Comparison of ENCODE assay signal across 1 cellular context in the genomic region with DNA sequence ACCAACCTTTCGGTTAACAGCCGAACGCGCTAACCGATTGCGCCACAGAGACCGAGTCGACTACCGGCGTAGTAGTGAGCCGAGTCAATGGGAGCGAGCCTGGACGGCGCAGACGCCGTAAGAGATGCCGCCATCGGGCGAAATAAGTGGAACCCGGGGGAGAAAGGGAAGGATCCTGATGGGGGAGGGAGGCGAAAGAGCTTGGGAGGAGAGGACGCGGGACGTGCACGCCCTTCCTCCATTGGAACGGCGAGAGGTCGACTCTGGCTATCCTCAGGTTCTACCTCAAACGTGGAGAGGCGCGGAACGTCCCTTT.
TF ChIP-seq lines count a peak whose summit lies in the region.

No MANE protein-coding gene starts in this region.

TF ChIP-seq in HepG2, 621 proteins besides CTCF, POLR2A, EP300 and RAD21 (continued from another document and continues in another):
- no peak for TF ChIP-seq SOX6 (IDR thresholded peaks at IDR 0.05)
- TF ChIP-seq SOX6 (CRISPR knock-in tag; IDR thresholded peaks at IDR 0.05), result peak; percentile 55; the same call in 1 of the 2 replicates
- TF ChIP-seq, protein P1, sequence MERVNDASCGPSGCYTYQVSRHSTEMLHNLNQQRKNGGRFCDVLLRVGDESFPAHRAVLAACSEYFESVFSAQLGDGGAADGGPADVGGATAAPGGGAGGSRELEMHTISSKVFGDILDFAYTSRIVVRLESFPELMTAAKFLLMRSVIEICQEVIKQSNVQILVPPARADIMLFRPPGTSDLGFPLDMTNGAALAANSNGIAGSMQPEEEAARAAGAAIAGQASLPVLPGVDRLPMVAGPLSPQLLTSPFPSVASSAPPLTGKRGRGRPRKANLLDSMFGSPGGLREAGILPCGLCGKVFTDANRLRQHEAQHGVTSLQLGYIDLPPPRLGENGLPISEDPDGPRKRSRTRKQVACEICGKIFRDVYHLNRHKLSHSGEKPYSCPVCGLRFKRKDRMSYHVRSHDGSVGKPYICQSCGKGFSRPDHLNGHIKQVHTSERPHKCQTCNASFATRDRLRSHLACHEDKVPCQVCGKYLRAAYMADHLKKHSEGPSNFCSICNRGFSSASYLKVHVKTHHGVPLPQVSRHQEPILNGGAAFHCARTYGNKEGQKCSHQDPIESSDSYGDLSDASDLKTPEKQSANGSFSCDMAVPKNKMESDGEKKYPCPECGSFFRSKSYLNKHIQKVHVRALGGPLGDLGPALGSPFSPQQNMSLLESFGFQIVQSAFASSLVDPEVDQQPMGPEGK (CRISPR knock-in tag; IDR thresholded peaks at IDR 0.05), result peak; percentile 49; the same call in 1 of the 2 replicates
- no peak for TF ChIP-seq CHCHD3 (CRISPR knock-in tag; IDR thresholded peaks at IDR 0.05)
- TF ChIP-seq ZC3H13 (CRISPR knock-in tag; IDR thresholded peaks at IDR 0.05), result peak; percentile 77; the same call in 1 of the 2 replicates
- TF ChIP-seq FOXP1 (IDR thresholded peaks at IDR 0.05), result no peak
- no peak for TF ChIP-seq FOXP1 (CRISPR knock-in tag; IDR thresholded peaks at IDR 0.05)
- TF ChIP-seq, protein P2, sequence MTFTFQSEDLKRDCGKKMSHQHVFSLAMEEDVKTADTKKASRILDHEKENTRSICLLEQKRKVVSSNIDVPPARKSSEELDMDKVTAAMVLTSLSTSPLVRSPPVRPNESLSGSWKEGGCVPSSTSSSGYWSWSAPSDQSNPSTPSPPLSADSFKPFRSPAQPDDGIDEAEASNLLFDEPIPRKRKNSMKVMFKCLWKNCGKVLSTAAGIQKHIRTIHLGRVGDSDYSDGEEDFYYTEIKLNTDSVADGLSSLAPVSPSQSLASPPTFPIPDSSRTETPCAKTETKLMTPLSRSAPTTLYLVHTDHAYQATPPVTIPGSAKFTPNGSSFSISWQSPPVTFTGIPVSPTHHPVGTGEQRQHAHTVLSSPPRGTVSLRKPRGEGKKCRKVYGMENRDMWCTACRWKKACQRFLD (CRISPR knock-in tag; IDR thresholded peaks at IDR 0.05; ENCODE audit: borderline replicate concordance), result no peak
- TF ChIP-seq ZNF563 (CRISPR knock-in tag; IDR thresholded peaks at IDR 0.05), result no peak
- 0 out of 2 replicates have a peak, but pooled peaks have one; percentile 48 for TF ChIP-seq KDM1A (CRISPR knock-in tag; IDR thresholded peaks at IDR 0.05)
- TF ChIP-seq ZFP37 (CRISPR knock-in tag; IDR thresholded peaks at IDR 0.05; ENCODE audit: borderline replicate concordance), result no peak
- TF ChIP-seq RAD51 (IDR thresholded peaks at IDR 0.05; ENCODE audit: borderline replicate concordance), result no peak
- TF ChIP-seq SNAPC2 (CRISPR knock-in tag; IDR thresholded peaks at IDR 0.05), result no peak
- TF ChIP-seq NPAS2 (CRISPR knock-in tag; IDR thresholded peaks at IDR 0.05; ENCODE audit: borderline replicate concordance), result no peak
- TF ChIP-seq, protein P3, sequence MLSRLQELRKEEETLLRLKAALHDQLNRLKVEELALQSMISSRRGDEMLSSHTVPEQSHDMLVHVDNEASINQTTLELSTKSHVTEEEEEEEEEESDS (CRISPR knock-in tag; IDR thresholded peaks at IDR 0.05; ENCODE audit: borderline replicate concordance), result peak; percentile 49; the same call in 1 of the 2 replicates
- TF ChIP-seq, protein P4, sequence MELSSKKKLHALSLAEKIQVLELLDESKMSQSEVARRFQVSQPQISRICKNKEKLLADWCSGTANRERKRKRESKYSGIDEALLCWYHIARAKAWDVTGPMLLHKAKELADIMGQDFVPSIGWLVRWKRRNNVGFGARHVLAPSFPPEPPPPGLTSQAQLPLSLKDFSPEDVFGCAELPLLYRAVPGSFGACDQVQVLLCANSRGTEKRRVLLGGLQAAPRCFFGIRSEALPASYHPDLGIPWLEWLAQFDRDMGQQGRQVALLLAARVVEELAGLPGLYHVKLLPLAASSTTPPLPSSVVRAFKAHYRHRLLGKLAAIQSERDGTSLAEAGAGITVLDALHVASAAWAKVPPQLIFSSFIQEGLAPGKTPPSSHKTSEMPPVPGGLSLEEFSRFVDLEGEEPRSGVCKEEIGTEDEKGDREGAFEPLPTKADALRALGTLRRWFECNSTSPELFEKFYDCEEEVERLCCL (CRISPR knock-in tag; IDR thresholded peaks at IDR 0.05; ENCODE audit: borderline replicate concordance), result 0 out of 2 replicates have a peak, but pooled peaks have one; percentile 39
- no peak for TF ChIP-seq ZUFSP (CRISPR knock-in tag; IDR thresholded peaks at IDR 0.05; ENCODE audit: borderline replicate concordance)
- no peak for TF ChIP-seq SP1 (IDR thresholded peaks at IDR 0.05)
- no peak for TF ChIP-seq SP1 (CRISPR knock-in tag; IDR thresholded peaks at IDR 0.05)
- no peak for TF ChIP-seq ZNF577 (CRISPR knock-in tag; IDR thresholded peaks at IDR 0.05; ENCODE audit: borderline replicate concordance, low read depth)
- TF ChIP-seq NCOR1 (IDR thresholded peaks at IDR 0.05; ENCODE audit: borderline replicate concordance, low read length), result no peak; the same call in 1 of the 2 replicates
- no peak for TF ChIP-seq IKZF4 (CRISPR knock-in tag; IDR thresholded peaks at IDR 0.05; ENCODE audit: borderline replicate concordance, low read depth, not compliant biosample characterization)
- TF ChIP-seq ZNF747 (CRISPR knock-in tag; IDR thresholded peaks at IDR 0.05; ENCODE audit: borderline replicate concordance), result no peak
- TF ChIP-seq MED8 (CRISPR knock-in tag; IDR thresholded peaks at IDR 0.05; ENCODE audit: insufficient replicate concordance), result no peak
- TF ChIP-seq FOXC1 (CRISPR knock-in tag; IDR thresholded peaks at IDR 0.05; ENCODE audit: borderline replicate concordance), result peak; percentile 73; the same call in 1 of the 2 replicates
- TF ChIP-seq ZNF232 (CRISPR knock-in tag; IDR thresholded peaks at IDR 0.05; ENCODE audit: borderline replicate concordance), result peak; percentile 4; the same call in 1 of the 2 replicates
- TF ChIP-seq, protein P5, sequence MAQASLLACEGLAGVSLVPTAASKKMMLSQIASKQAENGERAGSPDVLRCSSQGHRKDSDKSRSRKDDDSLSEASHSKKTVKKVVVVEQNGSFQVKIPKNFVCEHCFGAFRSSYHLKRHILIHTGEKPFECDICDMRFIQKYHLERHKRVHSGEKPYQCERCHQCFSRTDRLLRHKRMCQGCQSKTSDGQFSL (CRISPR knock-in tag; IDR thresholded peaks at IDR 0.05), result peak; percentile 61; the same call in 1 of the 2 replicates
- peak; percentile 77 for TF ChIP-seq THAP11 (CRISPR knock-in tag; IDR thresholded peaks at IDR 0.05)
- peak; percentile 60; the same call in 1 of the 2 replicates for TF ChIP-seq NCOA2 (CRISPR knock-in tag; IDR thresholded peaks at IDR 0.05)
- TF ChIP-seq ZFP82 (CRISPR knock-in tag; IDR thresholded peaks at IDR 0.05; ENCODE audit: borderline replicate concordance), result no peak
- no peak for TF ChIP-seq CC2D1A (CRISPR knock-in tag; IDR thresholded peaks at IDR 0.05)
- no peak for TF ChIP-seq ZBTB44 (CRISPR knock-in tag; IDR thresholded peaks at IDR 0.05)
- TF ChIP-seq TFDP2 (CRISPR knock-in tag; IDR thresholded peaks at IDR 0.05), result peak; percentile 67
- no peak for TF ChIP-seq WIZ (CRISPR knock-in tag; IDR thresholded peaks at IDR 0.05)
- TF ChIP-seq CBX2 (IDR thresholded peaks at IDR 0.05; ENCODE audit: low read depth, low read length), result no peak
- no peak for TF ChIP-seq CBX2 (CRISPR knock-in tag; IDR thresholded peaks at IDR 0.05; ENCODE audit: low read depth)
- no peak; the same call in 1 of the 2 replicates for TF ChIP-seq EEA1 (CRISPR knock-in tag; IDR thresholded peaks at IDR 0.05; ENCODE audit: borderline replicate concordance)
- TF ChIP-seq, protein P6, sequence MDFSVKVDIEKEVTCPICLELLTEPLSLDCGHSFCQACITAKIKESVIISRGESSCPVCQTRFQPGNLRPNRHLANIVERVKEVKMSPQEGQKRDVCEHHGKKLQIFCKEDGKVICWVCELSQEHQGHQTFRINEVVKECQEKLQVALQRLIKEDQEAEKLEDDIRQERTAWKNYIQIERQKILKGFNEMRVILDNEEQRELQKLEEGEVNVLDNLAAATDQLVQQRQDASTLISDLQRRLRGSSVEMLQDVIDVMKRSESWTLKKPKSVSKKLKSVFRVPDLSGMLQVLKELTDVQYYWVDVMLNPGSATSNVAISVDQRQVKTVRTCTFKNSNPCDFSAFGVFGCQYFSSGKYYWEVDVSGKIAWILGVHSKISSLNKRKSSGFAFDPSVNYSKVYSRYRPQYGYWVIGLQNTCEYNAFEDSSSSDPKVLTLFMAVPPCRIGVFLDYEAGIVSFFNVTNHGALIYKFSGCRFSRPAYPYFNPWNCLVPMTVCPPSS (IDR thresholded peaks at IDR 0.05), result no peak
- TF ChIP-seq ZBTB7B (CRISPR knock-in tag; IDR thresholded peaks at IDR 0.05), result peak; percentile 74; the same call in 1 of the 2 replicates
- no peak for TF ChIP-seq ZNF292 (CRISPR knock-in tag; IDR thresholded peaks at IDR 0.05; ENCODE audit: borderline replicate concordance, low read depth)
- no peak; the same call in 1 of the 2 replicates for TF ChIP-seq ZFY (CRISPR knock-in tag; IDR thresholded peaks at IDR 0.05)
- TF ChIP-seq KMT2A (CRISPR knock-in tag; IDR thresholded peaks at IDR 0.05), result no peak
- TF ChIP-seq RXRA (CRISPR knock-in tag; IDR thresholded peaks at IDR 0.05), result peak; percentile 48; the same call in 1 of the 2 replicates
- no peak for TF ChIP-seq ARNT (IDR thresholded peaks at IDR 0.05)
- TF ChIP-seq ZNF44 (CRISPR knock-in tag; IDR thresholded peaks at IDR 0.05), result no peak; the same call in 1 of the 2 replicates
- TF ChIP-seq IRF2 (CRISPR knock-in tag; IDR thresholded peaks at IDR 0.05), result peak; percentile 72
- TF ChIP-seq, protein P7, sequence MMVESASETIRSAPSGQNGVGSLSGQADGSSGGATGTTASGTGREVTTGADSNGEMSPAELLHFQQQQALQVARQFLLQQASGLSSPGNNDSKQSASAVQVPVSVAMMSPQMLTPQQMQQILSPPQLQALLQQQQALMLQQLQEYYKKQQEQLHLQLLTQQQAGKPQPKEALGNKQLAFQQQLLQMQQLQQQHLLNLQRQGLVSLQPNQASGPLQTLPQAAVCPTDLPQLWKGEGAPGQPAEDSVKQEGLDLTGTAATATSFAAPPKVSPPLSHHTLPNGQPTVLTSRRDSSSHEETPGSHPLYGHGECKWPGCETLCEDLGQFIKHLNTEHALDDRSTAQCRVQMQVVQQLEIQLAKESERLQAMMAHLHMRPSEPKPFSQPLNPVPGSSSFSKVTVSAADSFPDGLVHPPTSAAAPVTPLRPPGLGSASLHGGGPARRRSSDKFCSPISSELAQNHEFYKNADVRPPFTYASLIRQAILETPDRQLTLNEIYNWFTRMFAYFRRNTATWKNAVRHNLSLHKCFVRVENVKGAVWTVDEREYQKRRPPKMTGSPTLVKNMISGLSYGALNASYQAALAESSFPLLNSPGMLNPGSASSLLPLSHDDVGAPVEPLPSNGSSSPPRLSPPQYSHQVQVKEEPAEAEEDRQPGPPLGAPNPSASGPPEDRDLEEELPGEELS (CRISPR knock-in tag; IDR thresholded peaks at IDR 0.05), result peak; percentile 36; the same call in 1 of the 2 replicates
- no peak for TF ChIP-seq TBX2 (CRISPR knock-in tag; IDR thresholded peaks at IDR 0.05; ENCODE audit: borderline replicate concordance)
- TF ChIP-seq ATF5 (CRISPR knock-in tag; IDR thresholded peaks at IDR 0.05; ENCODE audit: low read depth), result no peak; the same call in 1 of the 2 replicates
- peak; percentile 84; the same call in 1 of the 2 replicates for TF ChIP-seq ZNF350 (CRISPR knock-in tag; IDR thresholded peaks at IDR 0.05; ENCODE audit: borderline replicate concordance, low read depth)
- TF ChIP-seq ZNF253 (CRISPR knock-in tag; IDR thresholded peaks at IDR 0.05; ENCODE audit: borderline replicate concordance), result no peak; the same call in 1 of the 2 replicates
- TF ChIP-seq ZNF564 (CRISPR knock-in tag; IDR thresholded peaks at IDR 0.05), result no peak; the same call in 1 of the 2 replicates
- TF ChIP-seq, protein P8, sequence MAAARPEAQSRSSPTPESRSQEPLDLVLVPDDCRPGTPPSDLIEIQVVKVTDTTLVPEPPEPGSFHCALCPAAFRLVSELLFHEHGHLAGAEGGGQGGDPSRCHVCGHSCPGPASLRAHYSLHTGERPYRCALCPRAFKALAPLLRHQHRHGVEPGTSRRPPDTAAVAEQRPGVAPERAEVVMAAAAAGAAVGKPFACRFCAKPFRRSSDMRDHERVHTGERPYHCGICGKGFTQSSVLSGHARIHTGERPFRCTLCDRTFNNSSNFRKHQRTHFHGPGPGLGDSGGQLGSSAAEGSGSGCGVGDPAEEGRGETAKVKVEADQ (CRISPR knock-in tag; IDR thresholded peaks at IDR 0.05; ENCODE audit: borderline replicate concordance), result no peak; the same call in none of the 2 replicates
- TF ChIP-seq ZNF296 (CRISPR knock-in tag; conservative IDR thresholded peaks at IDR 0.05), result peak; percentile 48; the same call in 1 of the 2 replicates
